1 cellular context compared by ENCODE assay signal in genomic region chr10:52923520-52923919, GRCh38.
TF ChIP-seq lines count a peak whose summit lies in the region.

No MANE protein-coding gene starts in this region.

TF ChIP-seq in GM23338, 12 proteins besides CTCF, POLR2A, EP300 and RAD21 (continued from another document):
- TF ChIP-seq EZH2 (IDR thresholded peaks at IDR 0.05; ENCODE audit: low read depth, unreplicated experiment) = no peak
